In the genomic region with DNA sequence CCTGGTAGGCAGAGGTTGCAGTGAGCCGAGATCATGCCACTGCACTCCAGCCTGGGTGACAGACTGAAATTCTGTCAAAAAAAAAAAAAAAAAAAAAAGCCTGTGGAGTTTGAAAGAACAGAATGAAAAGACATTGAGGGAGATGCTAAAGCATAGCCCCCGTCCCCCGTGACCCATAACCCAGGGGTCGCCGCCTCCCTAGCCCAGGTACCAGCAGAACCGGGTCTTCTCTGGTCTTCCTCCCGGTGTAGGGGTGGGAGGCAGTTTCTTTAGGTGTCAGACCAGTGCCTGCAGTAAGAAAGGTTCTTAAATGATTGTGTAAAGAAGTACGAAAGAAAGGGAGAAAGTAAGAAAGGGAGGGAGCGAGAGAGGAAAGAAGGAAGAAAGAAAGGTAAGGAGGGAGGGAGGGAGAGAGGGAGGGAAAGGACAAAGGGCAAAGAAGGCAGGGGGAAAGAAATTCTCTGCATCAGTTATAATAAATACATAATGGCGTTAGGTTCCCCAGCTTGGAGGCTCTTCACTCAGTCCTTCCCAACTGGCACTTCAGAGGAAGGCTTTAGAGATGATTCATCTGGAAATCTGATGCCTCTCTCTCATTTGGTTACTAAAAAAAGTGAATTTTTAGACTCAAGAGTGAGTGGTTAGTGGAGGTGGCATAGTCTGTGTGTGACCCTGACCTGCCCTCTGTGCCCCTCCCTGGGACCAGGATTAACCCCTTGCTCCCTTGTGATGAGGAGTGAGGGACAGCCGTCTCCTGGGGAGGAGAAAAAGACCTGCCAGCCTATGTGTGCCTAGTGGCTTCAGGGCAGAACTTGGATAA, we compare ENCODE assay signal across 11 cellular contexts. TPM values are rescaled to one million over a fixed set of nuclear protein-coding genes. Genes with fewer than 3 reads are reported as not detected.
DNase-seq lines count a peak whose midpoint lies in the region; ATAC-seq and TF ChIP-seq lines count a peak whose summit lies in the region.
"Had no signal": no experiment of that assay in that cellular context is flagged by ENCODE, and none has a peak within 500 bp of the region (broad histone marks: within the 10 kb centered on the region; RNA-seq: fewer than 3 reads in every experiment).

No MANE protein-coding gene starts in this region.

- peaks cover 25% of the 10 kb centered on the region for H3K4me1 ChIP-seq in CD8-positive, alpha-beta T cell (ENCODE audit: insufficient read depth, low read length)
- H3K4me1 ChIP-seq in lung (ENCODE audit: control insufficient read depth in 2 of 2, insufficient read depth in 2 of 2, low read length in 2 of 2) = peaks cover 0 to 8% of the 10 kb centered on the region in 2 donors
- no peaks in the 10 kb centered on the region for H3K4me1 ChIP-seq in testis

- peaks cover 8% of the 10 kb centered on the region for H3K36me3 ChIP-seq in CD8-positive, alpha-beta T cell (ENCODE audit: insufficient read depth, low read length)
- no peaks in the 10 kb centered on the region for H3K36me3 ChIP-seq in lung (ENCODE audit: control insufficient read depth in 2 of 2, insufficient read depth in 2 of 2, low read length in 2 of 2)
- no peaks in the 10 kb centered on the region for H3K36me3 ChIP-seq in testis (ENCODE audit: low read depth, missing control alignments)

- no peak overlapping the region for H3K27ac ChIP-seq in CD8-positive, alpha-beta T cell (ENCODE audit: low read depth, low read length)
- H3K27ac ChIP-seq in lung (ENCODE audit: low read depth in 1 of 2, low read length in 1 of 2) (no peak overlapping the region), testis (no peak overlapping the region)

- peaks cover 58% of the 10 kb centered on the region for H3K4me1 Mint-ChIP-seq in CD8-positive, alpha-beta T cell (ENCODE audit: low read depth)
- peaks cover 91% of the 10 kb centered on the region for H3K4me1 Mint-ChIP-seq in activated naive CD8-positive, alpha-beta T cell treated with anti-CD3 and anti-CD28 coated beads, Interleukin-2, amount 50 U/mL, for 24 hours

- H3K27me3 Mint-ChIP-seq in CD8-positive, alpha-beta T cell (ENCODE audit: low read depth) = no peaks in the 10 kb centered on the region
- no peaks in the 10 kb centered on the region for H3K27me3 Mint-ChIP-seq in activated naive CD8-positive, alpha-beta T cell treated with anti-CD3 and anti-CD28 coated beads, Interleukin-2, amount 50 U/mL, for 24 hours

- no peak for TF ChIP-seq POLR2A in testis (IDR thresholded peaks at IDR 0.05)

- 77 to 91% methylated on average over 11 of the region's 11 CpGs for WGBS in lung, 2 donors
- WGBS in testis, 2 donors = 80% methylated on average over 10 to 11 of the region's 11 CpGs

- H3K36me3 Mint-ChIP-seq in CD8-positive, alpha-beta T cell = peaks cover 23% of the 10 kb centered on the region
- peaks cover 18% of the 10 kb centered on the region for H3K36me3 Mint-ChIP-seq in activated naive CD8-positive, alpha-beta T cell treated with anti-CD3 and anti-CD28 coated beads, Interleukin-2, amount 50 U/mL, for 24 hours (ENCODE audit: low read depth)

- POLR2A ChIA-PET in CD8-positive, alpha-beta T cell (lab: Charles Lee) = interaction anchor here (0.6 to 5.3 kb wide), 8 partner anchors 7 to 68 kb away, joined by 3 to 38 read pairs (median 6); a partner anchor contains a TSS

- no peak overlapping the region for H3K4me3 Mint-ChIP-seq in CD8-positive, alpha-beta T cell
- peak overlapping the region; percentile 72 for H3K4me3 Mint-ChIP-seq in activated naive CD8-positive, alpha-beta T cell treated with anti-CD3 and anti-CD28 coated beads, Interleukin-2, amount 50 U/mL, for 24 hours

- no peaks in the 10 kb centered on the region for H3K9me3 ChIP-seq in CD8-positive, alpha-beta T cell (ENCODE audit: low read length)
- H3K9me3 ChIP-seq in lung (ENCODE audit: control insufficient read depth in 2 of 2, insufficient read depth in 1 of 2, low read length in 1 of 2) (no peaks in the 10 kb centered on the region), testis (no peaks in the 10 kb centered on the region)

- H3K27ac Mint-ChIP-seq in CD8-positive, alpha-beta T cell = peak overlapping the region; percentile 89
- H3K27ac Mint-ChIP-seq in activated naive CD8-positive, alpha-beta T cell treated with anti-CD3 and anti-CD28 coated beads, Interleukin-2, amount 50 U/mL, for 24 hours = peak overlapping the region; percentile 35

- DNase-seq in CD8-positive, alpha-beta T cell = no peak
- DNase-seq in HK-2 (ENCODE audit: unreplicated experiment) (peak; percentile 25), lung (ENCODE audit: low spot score) (no peak), retina (no peak), GF-D8 (lab: John Stamatoyannopoulos, UW) (no peak), activated gamma-delta T cell treated with Interleukin-2 at 50 U/mL for 16 hours (no peak), testis (no peak)
- no peak for DNase-seq in activated naive CD8-positive, alpha-beta T cell treated with anti-CD3 and anti-CD28 coated beads, Interleukin-2, amount 50 U/mL, for 24 hours
- DNase-seq: activated CD4-positive, alpha-beta T cell treated with anti-CD3 and anti-CD28 coated beads for 4 hours; Kasumi-1; nucleus accumbens had no signal

- no peak overlapping the region for H3K4me3 ChIP-seq in CD8-positive, alpha-beta T cell (ENCODE audit: low read depth, low read length)
- H3K4me3 ChIP-seq in lung = no peak overlapping the region
- H3K4me3 ChIP-seq in testis = no peak overlapping the region

- TF ChIP-seq CTCF in CD8-positive, alpha-beta T cell (IDR thresholded peaks at IDR 0.05) = no peak
- TF ChIP-seq CTCF in lung (IDR thresholded peaks at IDR 0.05; ENCODE audit: control extremely low read depth, extremely low read depth) (no peak), testis (IDR thresholded peaks at IDR 0.05) (no peak)

- H3K27me3 ChIP-seq in CD8-positive, alpha-beta T cell (ENCODE audit: insufficient read depth, low read length) = no peaks in the 10 kb centered on the region
- H3K27me3 ChIP-seq in lung (ENCODE audit: control insufficient read depth, insufficient read depth) = no peaks in the 10 kb centered on the region
- H3K27me3 ChIP-seq in testis = no peaks in the 10 kb centered on the region

- intact Hi-C loops in CD8-positive, alpha-beta T cell (cut with DNase I, micrococcal nuclease) = no loop called here
- intact Hi-C loops in testis (cut with DNase I; ENCODE audit: low total_unique reads) = no loop called here

- ATAC-seq in CD8-positive, alpha-beta T cell = no peak
- no peak for ATAC-seq in activated naive CD8-positive, alpha-beta T cell treated with anti-CD3 and anti-CD28 coated beads, Interleukin-2, amount 50 U/mL, for 24 hours
- peak; percentile 43 for ATAC-seq in lung (ENCODE audit: insufficient read depth, low FRiP score)

- no peaks in the 10 kb centered on the region for H3K9me3 Mint-ChIP-seq in CD8-positive, alpha-beta T cell
- no peaks in the 10 kb centered on the region for H3K9me3 Mint-ChIP-seq in activated naive CD8-positive, alpha-beta T cell treated with anti-CD3 and anti-CD28 coated beads, Interleukin-2, amount 50 U/mL, for 24 hours

- CTCF ChIA-PET in CD8-positive, alpha-beta T cell (lab: Charles Lee) = interaction anchor here (0.6 to 4.2 kb wide), 5 partner anchors 8 to 59 kb away, joined by 3 to 27 read pairs (median 4); no protein-coding TSS in a partner anchor

RNA-seq across cellular contexts. Expression of a gene that starts 1.1 kb away (rescaled TPM):
- total RNA-seq in CD8-positive, alpha-beta T cell = not detected
- total RNA-seq in lung (not detected), testis (not detected)
- polyA plus RNA-seq in lung (1 to 10 TPM in 1 of 2 donors, under 1 TPM in 1; 0.67 to 8.7 TPM), testis (ENCODE audit: insufficient read depth, low read depth, low replicate concordance) (not detected)

RNA-seq across cellular contexts. Expression of a gene that starts 23.4 kb away (rescaled TPM):
- total RNA-seq in CD8-positive, alpha-beta T cell = 100 to 1,000 TPM; 119 to 133 TPM
- total RNA-seq in lung (10 to 100 TPM in 1 of 2 donors, 1 to 10 TPM in 1; 8.5 to 10.5 TPM), testis (1 to 10 TPM; 1.1 to 1.3 TPM)
- polyA plus RNA-seq in lung (10 to 100 TPM in 1 of 2 donors, 1 to 10 TPM in 1; 3.6 to 13.3 TPM), testis (ENCODE audit: insufficient read depth, low read depth, low replicate concordance) (5.3 TPM)

RNA-seq across cellular contexts. Expression of a gene that starts 32.9 kb away (rescaled TPM):
- not detected for total RNA-seq in CD8-positive, alpha-beta T cell
- total RNA-seq in lung (not detected), testis (under 1 TPM in 1 of 2 donors, not detected in 1; 0.43 TPM)
- polyA plus RNA-seq in lung (under 1 TPM; 0.11 to 0.12 TPM), testis (ENCODE audit: insufficient read depth, low read depth, low replicate concordance) (0.37 TPM)

RNA-seq across cellular contexts. Expression of a gene that starts 48.0 kb away (rescaled TPM):
- not detected for total RNA-seq in CD8-positive, alpha-beta T cell
- total RNA-seq in lung (100 to 1,000 TPM; 381 to 845 TPM), testis (not detected)
- polyA plus RNA-seq in lung (100 to 1,000 TPM; 131 to 216 TPM), testis (ENCODE audit: insufficient read depth, low read depth, low replicate concordance) (0.38 TPM)

Comparison
In these comparisons a context has a peak if more than half of its experiments do, and no peak if none do; other contexts are left out.
1. RNA of a gene that starts 23.4 kb away (total RNA-seq): 119 to 133 TPM in CD8-positive, alpha-beta T cell; 8.5 to 10.5 TPM in lung and 1.1 to 1.3 TPM in testis; every median in the first group is over 10 times any median in the second.